In the genomic region with DNA sequence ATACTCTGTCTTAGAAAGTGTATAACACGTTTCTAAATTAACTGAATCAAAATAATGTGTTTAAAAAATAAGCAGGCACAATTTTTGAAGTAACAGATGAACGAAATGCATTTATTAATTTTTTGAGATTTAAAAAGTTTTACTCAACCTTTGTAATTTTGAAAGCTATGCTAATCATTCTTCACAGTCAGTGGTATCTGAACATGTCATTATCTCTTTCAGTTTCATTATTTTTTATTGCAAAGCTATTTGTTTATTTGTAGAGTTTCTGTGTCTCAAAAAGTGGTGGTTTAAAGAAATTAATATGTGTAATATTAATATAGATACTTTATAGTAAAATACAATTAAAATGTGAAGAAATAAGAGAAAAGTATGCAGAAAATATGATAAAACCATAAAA, we compare ENCODE assay signal across 19 cellular contexts. TPM values are rescaled to one million over a fixed set of nuclear protein-coding genes. Genes with fewer than 3 reads are reported as not detected.
A peak's percentile ranks its signal among the peaks of the same experiment; 100 is the strongest.
DNase-seq lines count a peak whose midpoint lies in the region; ATAC-seq and TF ChIP-seq lines count a peak whose summit lies in the region.
"Had no signal": no experiment of that assay in that cellular context is flagged by ENCODE, and none has a peak within 500 bp of the region (broad histone marks: within the 10 kb centered on the region; RNA-seq: fewer than 3 reads in every experiment).

No MANE protein-coding gene starts in this region.

- no peak for DNase-seq in natural killer cell treated with Interleukin-12 subunit alpha and Interleukin-12 subunit beta and Interleukin-15 and Interleukin-18, amount 100 ng/mL, for 72 hours (ENCODE audit: low spot score)
- no peak for DNase-seq in natural killer cell
- peak; percentile 66 for DNase-seq in OCI-M1 (lab: John Stamatoyannopoulos, UW)
- DNase-seq in GM20000 (ENCODE audit: low spot score) = no peak
- DNase-seq in GM19238 (ENCODE audit: insufficient read length, low spot score) = no peak
- DNase-seq in NCI-H2029 (lab: John Stamatoyannopoulos, UW) = no peak
- DNase-seq: 8988T; CD4-positive, alpha-beta memory T cell; DMS153; DMS79; GDM1; GM23248; KG1 had no signal

- peaks cover 0 to 4% of the 10 kb centered on the region in 2 donors for H3K27me3 Mint-ChIP-seq in natural killer cell treated with Interleukin-12 subunit alpha and Interleukin-12 subunit beta and Interleukin-15 and Interleukin-18, amount 100 ng/mL, for 72 hours
- H3K27me3 Mint-ChIP-seq in natural killer cell (ENCODE audit: low read depth in 2 of 2) = no peaks in the 10 kb centered on the region

- H3K4me1 Mint-ChIP-seq in natural killer cell treated with Interleukin-12 subunit alpha and Interleukin-12 subunit beta and Interleukin-15 and Interleukin-18, amount 100 ng/mL, for 72 hours (ENCODE audit: low read depth in 2 of 2) = peaks cover 0 to 5% of the 10 kb centered on the region in 2 donors
- peaks cover 0 to 5% of the 10 kb centered on the region in 2 donors for H3K4me1 Mint-ChIP-seq in natural killer cell
- H3K4me1 Mint-ChIP-seq: B cell; CD14-positive monocyte; CD4-positive, alpha-beta memory T cell had no signal

- H3K4me3 Mint-ChIP-seq in natural killer cell treated with Interleukin-12 subunit alpha and Interleukin-12 subunit beta and Interleukin-15 and Interleukin-18, amount 100 ng/mL, for 72 hours = peak overlapping the region; percentile 45
- no peak overlapping the region for H3K4me3 Mint-ChIP-seq in natural killer cell
- H3K4me3 Mint-ChIP-seq: B cell; CD14-positive monocyte; CD4-positive, alpha-beta memory T cell had no signal

- no peak for ATAC-seq in natural killer cell treated with Interleukin-12 subunit alpha and Interleukin-12 subunit beta and Interleukin-15 and Interleukin-18, amount 100 ng/mL, for 72 hours
- no peak for ATAC-seq in natural killer cell
- peak; percentile 51 for ATAC-seq in HG03432 (IDR thresholded peaks at IDR 0.05; ENCODE audit: unreplicated experiment)
- no peak for ATAC-seq in GM18498 (IDR thresholded peaks at IDR 0.05; ENCODE audit: unreplicated experiment)

- intact Hi-C loops in natural killer cell (cut with micrococcal nuclease) = no loop called here

- H3K27ac Mint-ChIP-seq in natural killer cell treated with Interleukin-12 subunit alpha and Interleukin-12 subunit beta and Interleukin-15 and Interleukin-18, amount 100 ng/mL, for 72 hours = peak overlapping the region in 1 of 2 donors; percentile 61
- H3K27ac Mint-ChIP-seq in natural killer cell = peak overlapping the region in 1 of 2 donors; percentile 74
- H3K27ac Mint-ChIP-seq: B cell; CD14-positive monocyte; CD4-positive, alpha-beta memory T cell had no signal

- peaks cover 3% of the 10 kb centered on the region for H3K9me3 Mint-ChIP-seq in natural killer cell treated with Interleukin-12 subunit alpha and Interleukin-12 subunit beta and Interleukin-15 and Interleukin-18, amount 100 ng/mL, for 72 hours
- H3K9me3 Mint-ChIP-seq in natural killer cell = peaks cover 0 to 3% of the 10 kb centered on the region in 2 donors

- TF ChIP-seq CTCF in natural killer cell (IDR thresholded peaks at IDR 0.05) = no peak
- TF ChIP-seq CTCF in GM20000 (IDR thresholded peaks at IDR 0.05; ENCODE audit: extremely low read depth, missing control alignments) = no peak

- H3K36me3 Mint-ChIP-seq in natural killer cell treated with Interleukin-12 subunit alpha and Interleukin-12 subunit beta and Interleukin-15 and Interleukin-18, amount 100 ng/mL, for 72 hours = no peaks in the 10 kb centered on the region
- no peaks in the 10 kb centered on the region for H3K36me3 Mint-ChIP-seq in natural killer cell
- H3K36me3 Mint-ChIP-seq: CD14-positive monocyte; CD4-positive, alpha-beta memory T cell had no signal

RNA-seq across cellular contexts. Expression of a gene that starts 11.2 kb away (rescaled TPM):
- total RNA-seq in natural killer cell treated with Interleukin-12 subunit alpha and Interleukin-12 subunit beta and Interleukin-15 and Interleukin-18, amount 100 ng/mL, for 72 hours = 1 to 10 TPM in 1 of 2 donors, under 1 TPM in 1; 0.19 to 2.3 TPM
- total RNA-seq in natural killer cell = 1 to 10 TPM in 2 of 3 donors, under 1 TPM in 1; 0.18 to 2.3 (median 2.3) TPM
- total RNA-seq: A673; B cell; CD4-positive, alpha-beta memory T cell; HT-29 had no signal
